Comparison of ENCODE assay signal across 15 cellular contexts in the genomic region with DNA sequence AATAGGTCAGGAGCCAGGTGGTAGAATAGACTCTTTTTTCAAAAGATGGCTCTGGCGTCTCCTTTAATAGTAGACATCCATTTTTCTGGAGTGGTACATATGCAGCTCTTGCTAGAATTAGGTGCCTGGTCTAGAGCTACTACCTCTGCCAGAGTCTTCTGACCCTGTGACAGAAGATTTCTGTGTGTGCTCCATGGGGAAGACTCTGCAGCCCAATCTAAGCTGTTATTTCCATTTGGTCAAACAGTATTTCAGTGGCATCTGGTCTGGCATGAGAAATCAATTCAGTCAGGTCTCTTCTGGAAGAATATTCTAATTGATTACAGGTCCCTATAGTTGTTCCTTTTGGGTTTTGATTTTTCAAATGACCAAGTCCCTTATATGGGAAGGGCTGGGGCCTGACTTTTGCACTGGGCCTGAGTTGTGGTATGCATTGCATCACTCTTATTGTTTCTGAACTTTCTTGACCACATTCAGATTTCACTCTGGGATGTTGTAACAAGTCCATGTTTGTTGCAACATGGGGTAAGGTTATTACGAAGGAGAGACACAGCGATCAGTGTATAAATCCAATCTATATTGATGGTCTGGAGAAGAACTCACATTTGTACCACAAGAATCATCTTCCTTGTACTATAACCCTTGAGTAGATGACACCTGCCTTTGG. TPM values are rescaled to one million over a fixed set of nuclear protein-coding genes. Genes with fewer than 3 reads are reported as not detected.
DNase-seq lines count a peak whose midpoint lies in the region; ATAC-seq and TF ChIP-seq lines count a peak whose summit lies in the region.
"Had no signal": no experiment of that assay in that cellular context is flagged by ENCODE, and none has a peak within 500 bp of the region (broad histone marks: within the 10 kb centered on the region; RNA-seq: fewer than 3 reads in every experiment).

No MANE protein-coding gene starts in this region.

- peak overlapping the region in 6 of 8 donors; percentile 26 to 85 (median 73) for H3K27ac ChIP-seq in spleen

- no peaks in the 10 kb centered on the region for H3K9me3 ChIP-seq in spleen
- H3K9me3 ChIP-seq: MG63 had no signal

- no peak for TF ChIP-seq POLR2A in spleen (IDR thresholded peaks at IDR 0.05)

- H3K4me3 ChIP-seq in fibroblast of villous mesenchyme (ENCODE audit: low read depth, low read length) (no peak overlapping the region), spleen (peak overlapping the region in 1 of 8 donors; percentile 47)
- H3K4me3 ChIP-seq: MG63 had no signal

- ATAC-seq in HG02938 (IDR thresholded peaks at IDR 0.05; ENCODE audit: unreplicated experiment): no peak
- ATAC-seq: activated CD4-positive, alpha-beta T cell treated with anti-CD3 and anti-CD28 coated beads for 36 hours; CD8-positive, alpha-beta T cell; PC-3 had no signal

- TF ChIP-seq CTCF in fibroblast of villous mesenchyme (IDR thresholded peaks at IDR 0.05; ENCODE audit: insufficient read depth, low read depth, low read length) (no peak), spleen (IDR thresholded peaks at IDR 0.05 in 8 of 11, conservative IDR thresholded peaks at IDR 0.05 in 3 of 11) (no peak)

- WGBS in spleen, 5 donors: 48 to 91% (median 57%) methylated on average over 3 of the region's 3 CpGs

- H3K27me3 ChIP-seq in spleen (replicated peaks in 1 of 7): no peaks in the 10 kb centered on the region
- H3K27me3 ChIP-seq: MG63 had no signal

- peaks cover 0 to 81% (median 11%) of the 10 kb centered on the region in 6 donors for H3K4me1 ChIP-seq in spleen

- H3K36me3 ChIP-seq in spleen: peaks cover 2 to 91% (median 20%) of the 10 kb centered on the region in 6 donors

- intact Hi-C loops in spleen (cut with DNase I; ENCODE audit: low total_unique reads): loop anchor here (10.0 kb wide), 1 partner anchor 138 kb away; no protein-coding TSS in a partner anchor

- DNase-seq in HCEC 1CT (peak; percentile 57), SKM-1 treated with dmso at 0.1 percent for 144 hours (lab: John Stamatoyannopoulos, UW; ENCODE audit: unreplicated experiment) (peak; percentile 92), fibroblast of villous mesenchyme (ENCODE audit: low read depth) (peak; percentile 80), spleen (no peak), NCI-H1105 treated with DMSO at 0.1 percent for 48 hours (lab: John Stamatoyannopoulos, UW) (no peak), NCI-H128 (lab: John Stamatoyannopoulos, UW; ENCODE audit: unreplicated experiment) (no peak)
- DNase-seq: activated CD4-positive, alpha-beta T cell treated with anti-CD3 and anti-CD28 coated beads for 36 hours; amygdala; CD8-positive, alpha-beta T cell; left cardiac atrium; MG63; NCI-H2171 treated with DMSO at 0.1 percent for 48 hours; nephron progenitor cell; PC-3 had no signal

RNA-seq across cellular contexts. Expression of a gene that starts 12.1 kb away (rescaled TPM):
- total RNA-seq in fibroblast of villous mesenchyme (5.2 TPM in 2 replicates), spleen (100 to 1,000 TPM in 2 of 7 donors, 10 to 100 TPM in 5; 41.6 to 241 (median 90.3) TPM)
- polyA plus RNA-seq in spleen: 1 to 10 TPM; 2.7 to 7.2 (median 4.2) TPM

RNA-seq across cellular contexts. Expression of a gene that starts 33.2 kb away (rescaled TPM):
- total RNA-seq in fibroblast of villous mesenchyme: 35.8 and 44.9 TPM in 2 replicates
- 10 to 100 TPM; 34.9 to 62.9 (median 43.3) TPM for total RNA-seq in spleen
- polyA plus RNA-seq in spleen: 10 to 100 TPM; 28.0 to 41.5 (median 39.8) TPM

RNA-seq across cellular contexts. Expression of a gene that starts 34.4 kb away (rescaled TPM):
- total RNA-seq in fibroblast of villous mesenchyme (under 0.01 and 0.43 TPM in 2 replicates), spleen (1 to 10 TPM; 2.7 to 5.3 (median 4.1) TPM)
- polyA plus RNA-seq in spleen: 1 to 10 TPM; 1.2 to 2.0 (median 1.9) TPM
- total RNA-seq: PC-3 had no signal

Comparison
In these comparisons a context has a peak if more than half of its experiments do, and no peak if none do; other contexts are left out.
1. DNase-seq: peak in HCEC 1CT (single experiment), SKM-1 treated with dmso at 0.1 percent for 144 hours (single experiment) and fibroblast of villous mesenchyme (single experiment); none in spleen (single experiment), NCI-H1105 treated with DMSO at 0.1 percent for 48 hours (single experiment) and NCI-H128 (single experiment).